ENCODE assay signal across 1 cellular context in the genomic region with DNA sequence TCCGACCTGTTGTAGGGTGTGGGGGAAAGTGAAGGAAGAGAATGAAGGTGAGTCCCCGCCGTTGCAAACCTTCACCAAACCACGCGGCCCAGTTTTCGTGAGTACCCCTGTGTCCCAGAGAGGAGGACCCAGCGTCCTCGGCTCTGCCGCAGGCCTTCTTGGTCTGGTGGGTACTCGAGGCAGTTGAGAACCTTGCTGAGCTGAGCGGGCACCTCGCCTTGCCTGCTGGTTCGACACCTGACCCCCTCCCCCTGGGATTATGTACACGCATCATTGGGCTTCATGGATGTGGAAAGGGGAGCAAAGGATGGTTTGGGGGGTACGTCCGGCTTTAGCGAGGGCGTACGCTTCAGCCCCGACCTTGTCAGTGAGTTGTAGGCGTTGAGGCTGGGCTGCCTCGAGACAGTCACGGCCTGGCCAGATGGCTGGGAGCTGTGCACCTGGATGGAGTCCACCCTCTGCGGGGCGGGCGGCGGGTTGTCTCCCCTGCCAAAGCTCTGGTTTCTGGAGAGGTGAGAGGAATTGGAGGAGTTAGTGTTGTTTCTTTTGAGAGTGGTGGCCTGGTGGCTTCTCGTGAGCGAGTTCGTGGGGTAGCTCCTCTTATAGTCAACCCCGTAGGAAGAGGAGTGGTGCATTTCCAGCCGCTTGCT.
A peak's percentile ranks its signal among the peaks of the same experiment; 100 is the strongest.
TF ChIP-seq lines count a peak whose summit lies in the region.

No MANE protein-coding gene starts in this region.

TF ChIP-seq in H1, 55 proteins besides CTCF, POLR2A, EP300 and RAD21:
- peak; percentile 74 for TF ChIP-seq POLR2AphosphoS5 (IDR thresholded peaks at IDR 0.05; ENCODE audit: low read depth, low read length)
- TF ChIP-seq SP2 (IDR thresholded peaks at IDR 0.05; ENCODE audit: low read length), result no peak
